Comparison of ENCODE assay signal across 23 cellular contexts in the genomic region with DNA sequence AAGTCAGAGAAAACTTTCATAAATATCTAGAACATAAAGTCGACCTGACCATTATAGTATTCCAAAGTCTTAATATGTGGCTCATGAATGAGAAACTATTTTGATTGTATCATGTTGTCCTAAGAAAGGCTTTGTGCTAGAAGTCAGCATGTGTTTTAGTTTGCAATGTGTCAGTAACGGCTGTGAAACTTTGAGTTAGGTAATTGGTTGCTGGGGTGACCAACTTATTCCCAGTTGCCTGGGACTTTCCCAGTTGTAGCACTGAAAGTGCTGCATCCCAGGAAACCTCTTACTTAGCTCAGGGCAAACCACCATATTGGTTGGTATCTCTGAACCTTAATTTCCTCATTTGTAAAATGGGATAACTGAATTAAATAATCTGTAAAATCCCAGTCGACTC.
"Had no signal": no experiment of that assay in that cellular context is flagged by ENCODE, and none has a peak within 500 bp of the region (broad histone marks: within the 10 kb centered on the region; RNA-seq: fewer than 3 reads in every experiment).

No MANE protein-coding gene starts in this region.

- H3K27me3 ChIP-seq: brain microvascular endothelial cell, esophagus squamous epithelium, gastrocnemius medialis, right atrium auricular region, tibial artery had no signal

- H3K4me3 ChIP-seq: coronary artery, esophagus squamous epithelium, gastrocnemius medialis, left ventricle myocardium inferior, prostate gland, right atrium auricular region, tibial artery had no signal

- H3K9me3 ChIP-seq: esophagus squamous epithelium, gastrocnemius medialis, left ventricle myocardium inferior, prostate gland, right atrium auricular region, tibial artery had no signal

- H3K27ac ChIP-seq: brain microvascular endothelial cell, coronary artery, esophagus squamous epithelium, gastrocnemius medialis, left ventricle myocardium inferior, prostate gland, right atrium auricular region, tibial artery, VCaP had no signal

- DNase-seq: activated CD4-positive, alpha-beta T cell treated with anti-CD3 and anti-CD28 coated beads, Interleukin-2, amount 10 ng/mL, durations not matched to agents 24 days and 14 days; activated CD8-positive, alpha-beta memory T cell treated with anti-CD3 and anti-CD28 coated beads, Interleukin-2, amount 10 ng/mL, durations not matched to agents 7 days and 5 days; activated CD8-positive, alpha-beta T cell treated with anti-CD3 and anti-CD28 coated beads for 36 hours; activated gamma-delta T cell treated with Interleukin-2 at 50 U/mL for 16 hours; activated T-cell treated with anti-CD3 and anti-CD28 coated beads for 4 hours; brain microvascular endothelial cell; central memory CD4-positive, alpha-beta T cell; esophagus squamous epithelium; gastrocnemius medialis; hippocampal formation; kidney glomerular epithelial cell; left ventricle myocardium inferior; midbrain; stimulated activated CD4-positive, alpha-beta T cell treated with anti-CD3 and anti-CD28 coated beads, Interleukin-12 subunit alpha, Interleukin-12 subunit beta, amount 100 ng/mL, for 4 hours; stimulated activated CD4-positive, alpha-beta T cell treated with anti-CD3 and anti-CD28 coated beads, Interleukin-1b, Interleukin-23, amount 100 ng/mL, for 48 hours; stimulated activated naive CD8-positive, alpha-beta T cell treated with anti-CD3 and anti-CD28 coated beads, Interleukin-15, amount 100 ng/mL, for 72 hours; tibial artery had no signal

- ATAC-seq: activated CD4-positive, CD25-positive, alpha-beta regulatory T cell treated with anti-CD3 and anti-CD28 coated beads, Interleukin-2, amount 50 U/mL, for 24 hours; activated CD8-positive, alpha-beta memory T cell treated with anti-CD3 and anti-CD28 coated beads, Interleukin-2, amount 10 ng/mL, durations not matched to agents 7 days and 5 days; activated CD8-positive, alpha-beta T cell treated with anti-CD3 and anti-CD28 coated beads for 36 hours; gastrocnemius medialis; natural killer cell treated with Interleukin-12 subunit alpha and Interleukin-12 subunit beta and Interleukin-15 and Interleukin-18, amount 100 ng/mL, for 72 hours; stimulated activated naive CD8-positive, alpha-beta T cell treated with anti-CD3 and anti-CD28 coated beads, Interleukin-15, amount 100 ng/mL, for 72 hours had no signal

- H3K36me3 ChIP-seq: brain microvascular endothelial cell, gastrocnemius medialis, prostate gland, right atrium auricular region had no signal

- H3K4me1 ChIP-seq: esophagus squamous epithelium, prostate gland, tibial artery had no signal
